Comparison of ENCODE assay signal across 12 cellular contexts in genomic region chr15:62495670-62496328, GRCh38.
DNase-seq lines count a peak whose midpoint lies in the region; ATAC-seq, FAIRE-seq and TF ChIP-seq lines count a peak whose summit lies in the region.
"Had no signal": no experiment of that assay in that cellular context is flagged by ENCODE, and none has a peak within 500 bp of the region (broad histone marks: within the 10 kb centered on the region; RNA-seq: fewer than 3 reads in every experiment).

No MANE protein-coding gene starts in this region.

- peak; percentile 46 for DNase-seq in BE2C
- peak; percentile 90 for DNase-seq in NCI-H748 (lab: John Stamatoyannopoulos, UW; ENCODE audit: unreplicated experiment)
- peak; percentile 94 to 95 for DNase-seq in foreskin fibroblast
- DNase-seq in pancreas: no peak
- DNase-seq in A673 (ENCODE audit: low spot score): no peak
- DNase-seq in NCI-H524 (lab: John Stamatoyannopoulos, UW): no peak
- no peak for DNase-seq in H7
- DNase-seq: kidney; NCI-H510A; stimulated activated CD4-positive, alpha-beta T cell treated with anti-CD3 and anti-CD28 coated beads, Interleukin-2, amount 100 ng/mL, for 24 hours had no signal

- no peaks in the 10 kb centered on the region for H3K27me3 ChIP-seq in BE2C
- no peaks in the 10 kb centered on the region for H3K27me3 ChIP-seq in pancreas
- H3K27me3 ChIP-seq in A673 (replicated peaks; ENCODE audit: insufficient read depth, low read depth, low read length, poor library complexity): no peaks in the 10 kb centered on the region
- H3K27me3 ChIP-seq in H7 (ENCODE audit: control insufficient read depth, insufficient read depth, low read length): no peaks in the 10 kb centered on the region

- no TSS peak for BruUV-seq in A673 (replicated peaks; lab: Mats Ljungman, UMichigan)

- WGBS in pancreas, 2 donors: 85 to 87% methylated on average over 5 of the region's 5 CpGs

- POLR2A ChIA-PET in A673 (lab: Charles Lee; ENCODE audit: low non-redundant PET): interaction anchor here (0.5 kb wide), 1 partner anchor 9 kb away, joined by 8 read pairs; no protein-coding TSS in a partner anchor

- peaks cover 24% of the 10 kb centered on the region for H3K4me1 ChIP-seq in BE2C
- H3K4me1 ChIP-seq in pancreas: no peaks in the 10 kb centered on the region
- no peaks in the 10 kb centered on the region for H3K4me1 ChIP-seq in A673 (ENCODE audit: insufficient read depth, low read length, poor library complexity, severe bottlenecking)

- no peak for FAIRE-seq in pancreas (lab: Jason Lieb, UNC)
- FAIRE-seq: kidney had no signal

- CTCF ChIA-PET in A673 (lab: Charles Lee): no interaction called here

- H3K36me3 ChIP-seq in BE2C (no peaks in the 10 kb centered on the region), pancreas (no peaks in the 10 kb centered on the region), A673 (ENCODE audit: insufficient read depth, low read length, poor library complexity, severe bottlenecking) (no peaks in the 10 kb centered on the region), H7 (replicated peaks; ENCODE audit: control insufficient read depth, insufficient read depth, low read length) (no peaks in the 10 kb centered on the region)

- intact Hi-C loops in pancreas (cut with DNase I) (no loop called here), A673 (cut with micrococcal nuclease; ENCODE audit: unreplicated experiment) (no loop called here)

- H3K4me3 ChIP-seq in BE2C (ENCODE audit: low read depth, low read length) (no peak overlapping the region), foreskin fibroblast (ENCODE audit: low read depth in 1 of 2, low read length in 2 of 2) (no peak overlapping the region), pancreas (no peak overlapping the region), A673 (ENCODE audit: low read depth, low read length, poor library complexity, severe bottlenecking) (no peak overlapping the region), H7 (ENCODE audit: insufficient read depth, low read depth, low read length) (no peak overlapping the region)

- no peak overlapping the region for H3K27ac ChIP-seq in pancreas
- no peak overlapping the region for H3K27ac ChIP-seq in A673 (ENCODE audit: low read depth, low read length, poor library complexity, severe bottlenecking)
- H3K27ac ChIP-seq: VCaP had no signal

- H3K9me3 ChIP-seq in BE2C (no peaks in the 10 kb centered on the region), pancreas (no peaks in the 10 kb centered on the region), A673 (ENCODE audit: low read depth, low read length, poor library complexity, severe bottlenecking) (no peaks in the 10 kb centered on the region)

- TF ChIP-seq CTCF in BE2C (IDR thresholded peaks at IDR 0.05; ENCODE audit: low read depth, low read length) (no peak), foreskin fibroblast (IDR thresholded peaks at IDR 0.05; ENCODE audit: low read depth, low read length) (no peak), pancreas (IDR thresholded peaks at IDR 0.05) (no peak), A673 (conservative IDR thresholded peaks at IDR 0.05; ENCODE audit: low read depth, low read length) (no peak)

- peak in 3 of 4 donors; percentile 53 to 65 (median 61) for ATAC-seq in pancreas
- no peak for ATAC-seq in GM18858 (IDR thresholded peaks at IDR 0.05; ENCODE audit: unreplicated experiment)

Comparison
In these comparisons a context has a peak if more than half of its experiments do, and no peak if none do; other contexts are left out.
1. DNase-seq: peak in BE2C (single experiment), NCI-H748 (single experiment) and foreskin fibroblast (2 of 2); none in pancreas (0 of 6), A673 (single experiment), NCI-H524 (0 of 2) and H7 (single experiment).